Comparison of ENCODE assay signal across 13 cellular contexts in genomic region chr12:54000774-54001114, GRCh38. TPM values are rescaled to one million over a fixed set of nuclear protein-coding genes. Genes with fewer than 3 reads are reported as not detected.
DNase-seq lines count a peak whose midpoint lies in the region; ATAC-seq, FAIRE-seq and TF ChIP-seq lines count a peak whose summit lies in the region.
"Had no signal": no experiment of that assay in that cellular context is flagged by ENCODE, and none has a peak within 500 bp of the region (broad histone marks: within the 10 kb centered on the region; RNA-seq: fewer than 3 reads in every experiment).

No MANE protein-coding gene starts in this region.

- POLR2A ChIA-PET in SK-N-SH (lab: Yijun Ruan, JAX): interaction anchor here (2.1 kb wide), 1 partner anchor 12 kb away, joined by 5 read pairs; no protein-coding TSS in a partner anchor

- peaks cover 22% of the 10 kb centered on the region for H3K9me3 Mint-ChIP-seq in astrocyte (ENCODE audit: unreplicated experiment)
- H3K9me3 Mint-ChIP-seq: memory B cell had no signal

- peak overlapping the region in 1 of 2 experiments; percentile 64 for H3K4ac ChIP-seq in mesenchymal stem cell (ENCODE audit: low read depth in 1 of 2, low read length in 2 of 2)

- H3K27me3 ChIP-seq in SK-N-SH (ENCODE audit: insufficient read depth) (peaks cover 18% of the 10 kb centered on the region), astrocyte (ENCODE audit: insufficient read depth, low read length) (peaks cover 95% of the 10 kb centered on the region), mesenchymal stem cell (ENCODE audit: control insufficient read depth in 1 of 2, insufficient read depth in 1 of 2, low read length in 2 of 2) (no peaks in the 10 kb centered on the region), tibial artery (no peaks in the 10 kb centered on the region)

- H3K9me3 ChIP-seq in SK-N-SH (no peaks in the 10 kb centered on the region), astrocyte (ENCODE audit: insufficient read depth, low read depth, low read length) (no peaks in the 10 kb centered on the region), mesenchymal stem cell (ENCODE audit: control insufficient read depth, low read length) (no peaks in the 10 kb centered on the region), tibial artery (no peaks in the 10 kb centered on the region)

- intact Hi-C loops in tibial artery (cut with DNase I; ENCODE audit: low total_unique reads): no loop called here

- H3K18ac ChIP-seq in mesenchymal stem cell (ENCODE audit: low read depth in 1 of 2, low read length in 2 of 2): peak overlapping the region; percentile 42 to 91

- no peaks in the 10 kb centered on the region for H3K4me1 Mint-ChIP-seq in astrocyte (ENCODE audit: low read depth, unreplicated experiment)

- TF ChIP-seq EP300 in SK-N-SH (IDR thresholded peaks at IDR 0.05; ENCODE audit: borderline replicate concordance in 1 of 2, low read depth in 1 of 2, low read length in 1 of 2): no peak

- H4K20me1 ChIP-seq in SK-N-SH (ENCODE audit: insufficient read depth) (no peaks in the 10 kb centered on the region), astrocyte (ENCODE audit: insufficient read depth, low read length) (no peaks in the 10 kb centered on the region)

- no peak for FAIRE-seq in astrocyte (lab: Jason Lieb, UNC)

- DNase-seq in SK-N-SH (no peak), astrocyte (ENCODE audit: low read depth) (no peak), mesenchymal stem cell (no peak), tibial artery (no peak), middle frontal gyrus (ENCODE audit: extremely low spot score, low spot score) (no peak)
- DNase-seq: 8988T; effector CD8-positive, alpha-beta T cell; NCI-H446 had no signal

- peak overlapping the region; percentile 12 for H3K27ac Mint-ChIP-seq in astrocyte (ENCODE audit: unreplicated experiment)
- H3K27ac Mint-ChIP-seq: memory B cell had no signal

- CTCF ChIA-PET in SK-N-SH (lab: Yijun Ruan, JAX): interaction anchor here (0.9 to 24.5 kb wide), 17 partner anchors 10 to 399 kb away, joined by 3 to 568 read pairs (median 6); partner anchors contain the start of genes HOXC10, HOXC5 and SMUG1

- peak overlapping the region; percentile 93 for H4K91ac ChIP-seq in mesenchymal stem cell (ENCODE audit: low read length)

- H3K14ac ChIP-seq in mesenchymal stem cell (ENCODE audit: low read length in 2 of 2): no peak overlapping the region

- no peaks in the 10 kb centered on the region for H3K9me2 ChIP-seq in SK-N-SH

- peak overlapping the region; percentile 63 for H2BK5ac ChIP-seq in mesenchymal stem cell (ENCODE audit: low read depth, low read length, poor library complexity, severe bottlenecking)

- H2BK12ac ChIP-seq in mesenchymal stem cell (ENCODE audit: low read length in 2 of 2): no peak overlapping the region

- no peaks in the 10 kb centered on the region for H3K79me2 ChIP-seq in SK-N-SH (ENCODE audit: insufficient read depth)
- no peaks in the 10 kb centered on the region for H3K79me2 ChIP-seq in astrocyte (ENCODE audit: insufficient read depth, low read length)

- H3K27ac ChIP-seq in SK-N-SH (ENCODE audit: low read depth in 2 of 2, low read length in 1 of 2): peak overlapping the region in 1 of 2 experiments; percentile 78; a peak in 1 of 4 replicates
- no peak overlapping the region for H3K27ac ChIP-seq in astrocyte (ENCODE audit: low read depth, low read length)
- H3K27ac ChIP-seq in mesenchymal stem cell (ENCODE audit: low read length, poor library complexity, severe bottlenecking): peak overlapping the region; percentile 34
- H3K27ac ChIP-seq in tibial artery: peak overlapping the region; percentile 93 to 98

- no peak overlapping the region for H4K8ac ChIP-seq in mesenchymal stem cell (ENCODE audit: low read length)

- TF ChIP-seq CTCF in SK-N-SH (IDR thresholded peaks at IDR 0.05): no peak
- TF ChIP-seq CTCF in astrocyte (IDR thresholded peaks at IDR 0.05; ENCODE audit: insufficient read depth, low read depth, low read length): no peak
- no peak for TF ChIP-seq CTCF in tibial artery (IDR thresholded peaks at IDR 0.05)

- H3K9ac ChIP-seq in SK-N-SH (peak overlapping the region; percentile 89), astrocyte (ENCODE audit: low read length) (no peak overlapping the region), mesenchymal stem cell (ENCODE audit: low read length) (peak overlapping the region; percentile 98)

- H3K4me3 ChIP-seq in SK-N-SH (ENCODE audit: low read depth in 2 of 2, low read length in 1 of 2): peak overlapping the region; percentile 76 to 80
- no peak overlapping the region for H3K4me3 ChIP-seq in astrocyte (ENCODE audit: insufficient read depth, low read depth, low read length)
- peak overlapping the region; percentile 71 to 87 for H3K4me3 ChIP-seq in mesenchymal stem cell (ENCODE audit: insufficient read depth in 1 of 2, low read depth in 1 of 2, low read length in 2 of 2)
- H3K4me3 ChIP-seq in tibial artery: peak overlapping the region; percentile 64 to 76

- H3K36me3 Mint-ChIP-seq in astrocyte (ENCODE audit: low read depth, unreplicated experiment): peaks cover 2% of the 10 kb centered on the region
- H3K36me3 Mint-ChIP-seq: memory B cell had no signal

- WGBS in SK-N-SH (ENCODE audit: low lambda C conversion rate): 15% methylated on average over 9 of the region's 14 CpGs
- under 1% methylated on average over 8 of the region's 14 CpGs for WGBS in mesenchymal stem cell

- peaks cover 88% of the 10 kb centered on the region for H3K27me3 Mint-ChIP-seq in astrocyte (ENCODE audit: low read depth, unreplicated experiment)

- H2BK15ac ChIP-seq in mesenchymal stem cell (ENCODE audit: low read depth, poor library complexity, severe bottlenecking): no peak overlapping the region

- H3K4me2 ChIP-seq in SK-N-SH (peak overlapping the region; percentile 99), astrocyte (ENCODE audit: low read length) (no peak overlapping the region), mesenchymal stem cell (ENCODE audit: low read length, poor library complexity, severe bottlenecking) (peak overlapping the region; percentile 87)

- TF ChIP-seq RAD21 in SK-N-SH (IDR thresholded peaks at IDR 0.05; ENCODE audit: low read length): no peak

- H2AFZ ChIP-seq in SK-N-SH (ENCODE audit: low read depth) (peak overlapping the region; percentile 100), astrocyte (ENCODE audit: low read depth, low read length) (no peak overlapping the region), mesenchymal stem cell (ENCODE audit: low read depth, low read length) (peak overlapping the region; percentile 55)

- no peaks in the 10 kb centered on the region for H3K79me1 ChIP-seq in mesenchymal stem cell (replicated peaks; ENCODE audit: low read length, poor library complexity, severe bottlenecking)

- H2BK120ac ChIP-seq in mesenchymal stem cell (ENCODE audit: low read depth, low read length): peak overlapping the region; percentile 74

- no peak for ATAC-seq in SK-N-SH treated with all-trans-retinoic acid at 6 μM for 48 hours
- ATAC-seq in GM18909 (IDR thresholded peaks at IDR 0.05; ENCODE audit: poor library complexity, unreplicated experiment): no peak
- no peak for ATAC-seq in HG02885 (IDR thresholded peaks at IDR 0.05; ENCODE audit: poor library complexity, unreplicated experiment)

- H2AK5ac ChIP-seq in mesenchymal stem cell (ENCODE audit: low read length, severe bottlenecking): peak overlapping the region; percentile 31

- H3K36me3 ChIP-seq in SK-N-SH (replicated peaks in 1 of 2; ENCODE audit: control insufficient read depth in 1 of 2, insufficient read depth in 2 of 2, low read length in 1 of 2): no peaks in the 10 kb centered on the region
- no peaks in the 10 kb centered on the region for H3K36me3 ChIP-seq in astrocyte (ENCODE audit: insufficient read depth, low read length)
- H3K36me3 ChIP-seq in mesenchymal stem cell (ENCODE audit: control insufficient read depth in 1 of 2, insufficient read depth in 2 of 2, low read depth in 1 of 2, low read length in 2 of 2): peaks cover 0 to 3% of the 10 kb centered on the region in 2 experiments
- no peaks in the 10 kb centered on the region for H3K36me3 ChIP-seq in tibial artery

- H3F3A ChIP-seq in SK-N-SH (replicated peaks; ENCODE audit: insufficient read depth): no peaks in the 10 kb centered on the region

- H3K23ac ChIP-seq in mesenchymal stem cell (ENCODE audit: low read length in 2 of 2): peak overlapping the region in 1 of 2 experiments; percentile 79

- no peak overlapping the region for H3K4me3 Mint-ChIP-seq in astrocyte (ENCODE audit: unreplicated experiment)
- H3K4me3 Mint-ChIP-seq: memory B cell had no signal

- H3K4me1 ChIP-seq in SK-N-SH (ENCODE audit: control insufficient read depth in 1 of 2, insufficient read depth in 2 of 2, low read depth in 1 of 2, low read length in 1 of 2): peaks cover 0 to 15% of the 10 kb centered on the region in 2 experiments; a peak in 2 of 4 replicates
- no peaks in the 10 kb centered on the region for H3K4me1 ChIP-seq in astrocyte (ENCODE audit: insufficient read depth, low read length)
- H3K4me1 ChIP-seq in mesenchymal stem cell (ENCODE audit: control insufficient read depth, insufficient read depth, low read depth, low read length): peaks cover 24% of the 10 kb centered on the region
- peaks cover 0 to 77% (median 47%) of the 10 kb centered on the region in 4 donors for H3K4me1 ChIP-seq in tibial artery

RNA-seq across cellular contexts. Expression of gene HOXC9, which starts 0.8 kb away (rescaled TPM):
- polyA plus RNA-seq in SK-N-SH (2012; rRNA removed): 1.2 and 1.9 TPM in 2 replicates
- polyA plus RNA-seq in SK-N-SH (2012; cell fraction: cytosol; rRNA removed): 1.8 and 2.4 TPM in 2 replicates
- polyA plus RNA-seq in SK-N-SH (2012; cell fraction: nucleus; rRNA removed): 1.0 and 1.1 TPM in 2 replicates
- not detected in 2 replicates for total RNA-seq in astrocyte
- polyA plus RNA-seq in mesenchymal stem cell (2013, experiment 1 of 2): 18.0 TPM
- polyA plus RNA-seq in mesenchymal stem cell (2013, experiment 2 of 2): 18.5 TPM
- total RNA-seq: temporal lobe had no signal

RNA-seq across cellular contexts. Expression of gene HOXC8, which starts 8.0 kb away (rescaled TPM):
- polyA plus RNA-seq in SK-N-SH (2012; rRNA removed): 1.7 and 1.8 TPM in 2 replicates
- 1.8 and 2.0 TPM in 2 replicates for polyA plus RNA-seq in SK-N-SH (2012; cell fraction: cytosol; rRNA removed)
- 0.53 and 0.75 TPM in 2 replicates for polyA plus RNA-seq in SK-N-SH (2012; cell fraction: nucleus; rRNA removed)
- not detected in 2 replicates for total RNA-seq in astrocyte
- polyA plus RNA-seq in mesenchymal stem cell (2013, experiment 1 of 2): 66.4 TPM
- 67.1 TPM for polyA plus RNA-seq in mesenchymal stem cell (2013, experiment 2 of 2)
- total RNA-seq: temporal lobe had no signal

RNA-seq across cellular contexts. Expression of gene HOXC10, which starts 15.8 kb away (rescaled TPM):
- 0.03 and 0.08 TPM in 2 replicates for polyA plus RNA-seq in SK-N-SH (2012; rRNA removed)
- 0.04 TPM in 2 replicates for polyA plus RNA-seq in SK-N-SH (2012; cell fraction: cytosol; rRNA removed)
- polyA plus RNA-seq in SK-N-SH (2012; cell fraction: nucleus; rRNA removed): not detected in 2 replicates
- not detected in 2 replicates for total RNA-seq in astrocyte
- 8.9 TPM for polyA plus RNA-seq in mesenchymal stem cell (2013, experiment 1 of 2)
- 9.4 TPM for polyA plus RNA-seq in mesenchymal stem cell (2013, experiment 2 of 2)
- total RNA-seq: temporal lobe had no signal

RNA-seq across cellular contexts. Expression of gene HOTAIR, which starts 26.0 kb away (rescaled TPM):
- not detected in 2 replicates for polyA plus RNA-seq in SK-N-SH (2012; rRNA removed)
- 0.01 TPM in 2 replicates for polyA plus RNA-seq in SK-N-SH (2012; cell fraction: cytosol; rRNA removed)
- polyA plus RNA-seq in SK-N-SH (2012; cell fraction: nucleus; rRNA removed): not detected in 2 replicates
- total RNA-seq in astrocyte: not detected in 2 replicates
- polyA plus RNA-seq in mesenchymal stem cell (2013, experiment 1 of 2): 2.4 TPM
- 1.7 TPM for polyA plus RNA-seq in mesenchymal stem cell (2013, experiment 2 of 2)
- total RNA-seq: temporal lobe had no signal

RNA-seq across cellular contexts. Expression of gene HOXC6, which starts 27.5 kb away (rescaled TPM):
- polyA plus RNA-seq in SK-N-SH (2012; rRNA removed): 6.1 and 9.1 TPM in 2 replicates
- polyA plus RNA-seq in SK-N-SH (2012; cell fraction: cytosol; rRNA removed): 6.4 and 7.6 TPM in 2 replicates
- 14.9 and 15.9 TPM in 2 replicates for polyA plus RNA-seq in SK-N-SH (2012; cell fraction: nucleus; rRNA removed)
- total RNA-seq in astrocyte: not detected in 2 replicates
- polyA plus RNA-seq in mesenchymal stem cell (2013, experiment 1 of 2): 49.1 TPM
- 49.1 TPM for polyA plus RNA-seq in mesenchymal stem cell (2013, experiment 2 of 2)
- total RNA-seq: temporal lobe had no signal
